Comparison of ENCODE assay signal across 21 cellular contexts in genomic region chr6:81590314-81590691, GRCh38.
"Had no signal": no experiment of that assay in that cellular context is flagged by ENCODE, and none has a peak within 500 bp of the region (broad histone marks: within the 10 kb centered on the region; RNA-seq: fewer than 3 reads in every experiment).

No MANE protein-coding gene starts in this region.

- ATAC-seq: activated T-helper 17 cell treated with anti-CD3 and anti-CD28 coated beads, Interleukin-2, amount 50 U/mL, for 72 hours; T-cell had no signal

- H3K9me3 ChIP-seq: adrenal gland had no signal

- H3K36me3 ChIP-seq: adrenal gland had no signal

- H3K4me3 ChIP-seq: adrenal gland had no signal

- H3K36me3 Mint-ChIP-seq: activated naive CD8-positive, alpha-beta T cell treated with anti-CD3 and anti-CD28 coated beads, Interleukin-2, amount 10 ng/mL, durations not matched to agents 7 days and 5 days; T-cell had no signal

- H3K9me3 Mint-ChIP-seq: activated CD4-positive, alpha-beta T cell treated with anti-CD3 and anti-CD28 coated beads, Interleukin-2, amount 10 ng/mL, durations not matched to agents 7 days and 5 days had no signal

- H3K27ac Mint-ChIP-seq: activated CD4-positive, alpha-beta memory T cell treated with anti-CD3 and anti-CD28 coated beads, Interleukin-2, amount 10 ng/mL, durations not matched to agents 7 days and 5 days; activated CD4-positive, alpha-beta T cell treated with anti-CD3 and anti-CD28 coated beads, Interleukin-2, amount 10 ng/mL, durations not matched to agents 7 days and 5 days; activated naive CD4-positive, alpha-beta T cell treated with anti-CD3 and anti-CD28 coated beads for 36 hours; activated naive CD8-positive, alpha-beta T cell treated with anti-CD3 and anti-CD28 coated beads, Interleukin-2, amount 10 ng/mL, durations not matched to agents 7 days and 5 days; activated T-helper 17 cell treated with anti-CD3 and anti-CD28 coated beads, Interleukin-2, amount 50 U/mL, for 72 hours; T-cell had no signal

- H3K27ac ChIP-seq: adrenal gland had no signal

- H3K27me3 ChIP-seq: adrenal gland had no signal

- H3K4me1 Mint-ChIP-seq: activated CD4-positive, alpha-beta memory T cell treated with anti-CD3 and anti-CD28 coated beads, Interleukin-2, amount 10 ng/mL, durations not matched to agents 7 days and 5 days; activated CD4-positive, alpha-beta T cell treated with anti-CD3 and anti-CD28 coated beads, Interleukin-2, amount 10 ng/mL, durations not matched to agents 7 days and 5 days; activated naive CD8-positive, alpha-beta T cell treated with anti-CD3 and anti-CD28 coated beads, Interleukin-2, amount 10 ng/mL, durations not matched to agents 7 days and 5 days; activated T-helper 17 cell treated with anti-CD3 and anti-CD28 coated beads, Interleukin-2, amount 50 U/mL, for 72 hours; T-cell had no signal

- DNase-seq: activated CD4-positive, alpha-beta memory T cell treated with anti-CD3 and anti-CD28 coated beads, Interleukin-2, amount 10 ng/mL, durations not matched to agents 7 days and 5 days; activated CD4-positive, alpha-beta T cell treated with anti-CD3 and anti-CD28 coated beads, Interleukin-2, amount 10 ng/mL, durations not matched to agents 7 days and 5 days; activated CD4-positive, CD25-positive, alpha-beta regulatory T cell; activated gamma-delta T cell; activated naive CD4-positive, alpha-beta T cell treated with anti-CD3 and anti-CD28 coated beads for 36 hours; activated naive CD8-positive, alpha-beta T cell treated with anti-CD3 and anti-CD28 coated beads, Interleukin-2, amount 10 ng/mL, durations not matched to agents 7 days and 5 days; activated T-cell treated with anti-CD3 and anti-CD28 coated beads for 4 hours; activated T-cell treated with anti-CD3 and anti-CD28 coated beads, Interleukin-2, amount 50 U/mL, for 48 hours; adrenal gland; anterior cingulate cortex; caudate nucleus; NCI-H1048; NCI-H1694; NCI-H2029; NCI-H345; NCI-H510A; SIG-M5; T-cell; T-helper 2 cell; T1000 had no signal

- H3K27me3 Mint-ChIP-seq: activated CD4-positive, alpha-beta memory T cell treated with anti-CD3 and anti-CD28 coated beads, Interleukin-2, amount 10 ng/mL, durations not matched to agents 7 days and 5 days; activated CD4-positive, alpha-beta T cell treated with anti-CD3 and anti-CD28 coated beads, Interleukin-2, amount 10 ng/mL, durations not matched to agents 7 days and 5 days; activated naive CD8-positive, alpha-beta T cell treated with anti-CD3 and anti-CD28 coated beads, Interleukin-2, amount 10 ng/mL, durations not matched to agents 7 days and 5 days; activated T-helper 17 cell treated with anti-CD3 and anti-CD28 coated beads, Interleukin-2, amount 50 U/mL, for 72 hours; T-cell had no signal

- H3K4me3 Mint-ChIP-seq: activated CD4-positive, alpha-beta memory T cell treated with anti-CD3 and anti-CD28 coated beads, Interleukin-2, amount 10 ng/mL, durations not matched to agents 7 days and 5 days; activated CD4-positive, alpha-beta T cell treated with anti-CD3 and anti-CD28 coated beads, Interleukin-2, amount 10 ng/mL, durations not matched to agents 7 days and 5 days; activated naive CD4-positive, alpha-beta T cell treated with anti-CD3 and anti-CD28 coated beads for 36 hours; activated naive CD8-positive, alpha-beta T cell treated with anti-CD3 and anti-CD28 coated beads, Interleukin-2, amount 10 ng/mL, durations not matched to agents 7 days and 5 days; activated T-helper 17 cell treated with anti-CD3 and anti-CD28 coated beads, Interleukin-2, amount 50 U/mL, for 72 hours; T-cell had no signal

- H3K4me1 ChIP-seq: adrenal gland had no signal
